Comparison of ENCODE assay signal across 16 cellular contexts in genomic region chr12:106767206-106767605, GRCh38. TPM values are rescaled to one million over a fixed set of nuclear protein-coding genes. Genes with fewer than 3 reads are reported as not detected.
DNase-seq lines count a peak whose midpoint lies in the region; ATAC-seq and TF ChIP-seq lines count a peak whose summit lies in the region.
"Had no signal": no experiment of that assay in that cellular context is flagged by ENCODE, and none has a peak within 500 bp of the region (broad histone marks: within the 10 kb centered on the region; RNA-seq: fewer than 3 reads in every experiment).

No MANE protein-coding gene starts in this region.

- no peak for ATAC-seq in stimulated activated naive CD8-positive, alpha-beta T cell treated with anti-CD3 and anti-CD28 coated beads, Interleukin-15, Interleukin-2, amounts not matched to agents 100 U/mL and 50 U/mL, for 24 hours
- no peak for ATAC-seq in stimulated activated memory B cell treated with anti-CD40 and anti-IgM and Interleukin-4, amounts not matched to agents 10 μg/mL and 1 μg/mL and 100 μg/mL, for 72 hours
- ATAC-seq: activated CD4-positive, CD25-positive, alpha-beta regulatory T cell treated with anti-CD3 and anti-CD28 coated beads, Interleukin-2, amount 50 U/mL, for 24 hours had no signal

- peak overlapping the region; percentile 49 for H3K27ac Mint-ChIP-seq in stimulated activated naive CD8-positive, alpha-beta T cell treated with anti-CD3 and anti-CD28 coated beads, Interleukin-15, Interleukin-2, amounts not matched to agents 100 ng/mL and 50 ng/mL, for 24 hours
- H3K27ac Mint-ChIP-seq in chondrocyte (ENCODE audit: unreplicated experiment) (peak overlapping the region; percentile 82), nephron progenitor cell (peak overlapping the region; percentile 72)
- no peak overlapping the region for H3K27ac Mint-ChIP-seq in stimulated activated memory B cell treated with anti-CD40 and anti-IgM and Interleukin-4, amounts not matched to agents 10 μg/mL and 1 μg/mL and 100 μg/mL, for 72 hours
- H3K27ac Mint-ChIP-seq: mesothelial cell of epicardium had no signal

- DNase-seq in stimulated activated naive CD8-positive, alpha-beta T cell treated with anti-CD3 and anti-CD28 coated beads, Interleukin-15, Interleukin-2, amounts not matched to agents 100 U/mL and 50 U/mL, for 24 hours, result no peak
- DNase-seq in chondrocyte (ENCODE audit: low spot score) (no peak), nephron progenitor cell (no peak), AML-193 (lab: John Stamatoyannopoulos, UW) (no peak), NOMO-1 treated with dmso at 0.1 percent for 144 hours (lab: John Stamatoyannopoulos, UW; ENCODE audit: unreplicated experiment) (no peak)
- DNase-seq in activated CD8-positive, alpha-beta memory T cell treated with anti-CD3 and anti-CD28 coated beads for 24 hours, result no peak
- DNase-seq: activated naive CD8-positive, alpha-beta T cell treated with anti-CD3 and anti-CD28 coated beads, Interleukin-2, amount 10 ng/mL, durations not matched to agents 7 days and 5 days; NCI-H1105; NCI-H2171 treated with DMSO at 0.1 percent for 48 hours; occipital lobe; stimulated activated CD4-positive, alpha-beta T cell treated with anti-CD3 and anti-CD28 coated beads, Interleukin-4, amount 100 ng/mL, for 24 hours; T-helper 2 cell had no signal

- H3K27me3 Mint-ChIP-seq in stimulated activated naive CD8-positive, alpha-beta T cell treated with anti-CD3 and anti-CD28 coated beads, Interleukin-15, Interleukin-2, amounts not matched to agents 100 ng/mL and 50 ng/mL, for 24 hours, result no peaks in the 10 kb centered on the region
- H3K27me3 Mint-ChIP-seq in chondrocyte (ENCODE audit: low read depth) (no peaks in the 10 kb centered on the region), nephron progenitor cell (ENCODE audit: low read depth, poor library complexity) (peaks cover 4% of the 10 kb centered on the region)
- peaks cover 35% of the 10 kb centered on the region for H3K27me3 Mint-ChIP-seq in stimulated activated memory B cell treated with anti-CD40 and anti-IgM and Interleukin-4, amounts not matched to agents 10 μg/mL and 1 μg/mL and 100 μg/mL, for 72 hours
- H3K27me3 Mint-ChIP-seq: activated naive CD8-positive, alpha-beta T cell treated with anti-CD3 and anti-CD28 coated beads, Interleukin-2, amount 10 ng/mL, durations not matched to agents 7 days and 5 days had no signal

- no peaks in the 10 kb centered on the region for H3K9me3 Mint-ChIP-seq in stimulated activated naive CD8-positive, alpha-beta T cell treated with anti-CD3 and anti-CD28 coated beads, Interleukin-15, Interleukin-2, amounts not matched to agents 100 ng/mL and 50 ng/mL, for 24 hours
- no peaks in the 10 kb centered on the region for H3K9me3 Mint-ChIP-seq in chondrocyte (ENCODE audit: low read depth)
- no peaks in the 10 kb centered on the region for H3K9me3 Mint-ChIP-seq in nephron progenitor cell
- no peaks in the 10 kb centered on the region for H3K9me3 Mint-ChIP-seq in stimulated activated memory B cell treated with anti-CD40 and anti-IgM and Interleukin-4, amounts not matched to agents 10 μg/mL and 1 μg/mL and 100 μg/mL, for 72 hours
- H3K9me3 Mint-ChIP-seq: mesothelial cell of epicardium had no signal

- no peak for TF ChIP-seq CTCF in chondrocyte (IDR thresholded peaks at IDR 0.05)
- TF ChIP-seq CTCF in nephron progenitor cell (IDR thresholded peaks at IDR 0.05), result no peak

- no peaks in the 10 kb centered on the region for H3K36me3 Mint-ChIP-seq in stimulated activated naive CD8-positive, alpha-beta T cell treated with anti-CD3 and anti-CD28 coated beads, Interleukin-15, Interleukin-2, amounts not matched to agents 100 ng/mL and 50 ng/mL, for 24 hours (ENCODE audit: low read depth)
- H3K36me3 Mint-ChIP-seq in chondrocyte (ENCODE audit: low read depth), result no peaks in the 10 kb centered on the region
- H3K36me3 Mint-ChIP-seq in nephron progenitor cell (ENCODE audit: low read depth), result no peaks in the 10 kb centered on the region
- H3K36me3 Mint-ChIP-seq in stimulated activated memory B cell treated with anti-CD40 and anti-IgM and Interleukin-4, amounts not matched to agents 10 μg/mL and 1 μg/mL and 100 μg/mL, for 72 hours, result no peaks in the 10 kb centered on the region
- H3K36me3 Mint-ChIP-seq: mesothelial cell of epicardium had no signal

- peaks cover 25% of the 10 kb centered on the region for H3K4me1 Mint-ChIP-seq in stimulated activated naive CD8-positive, alpha-beta T cell treated with anti-CD3 and anti-CD28 coated beads, Interleukin-15, Interleukin-2, amounts not matched to agents 100 ng/mL and 50 ng/mL, for 24 hours (ENCODE audit: low read depth)
- H3K4me1 Mint-ChIP-seq in chondrocyte (ENCODE audit: low read depth) (peaks cover 50% of the 10 kb centered on the region), nephron progenitor cell (peaks cover 43% of the 10 kb centered on the region)
- no peaks in the 10 kb centered on the region for H3K4me1 Mint-ChIP-seq in stimulated activated memory B cell treated with anti-CD40 and anti-IgM and Interleukin-4, amounts not matched to agents 10 μg/mL and 1 μg/mL and 100 μg/mL, for 72 hours

- peak overlapping the region; percentile 40 for H3K4me3 Mint-ChIP-seq in stimulated activated naive CD8-positive, alpha-beta T cell treated with anti-CD3 and anti-CD28 coated beads, Interleukin-15, Interleukin-2, amounts not matched to agents 100 ng/mL and 50 ng/mL, for 24 hours
- H3K4me3 Mint-ChIP-seq in chondrocyte (ENCODE audit: unreplicated experiment) (no peak overlapping the region), nephron progenitor cell (no peak overlapping the region)
- H3K4me3 Mint-ChIP-seq in stimulated activated memory B cell treated with anti-CD40 and anti-IgM and Interleukin-4, amounts not matched to agents 10 μg/mL and 1 μg/mL and 100 μg/mL, for 72 hours, result no peak overlapping the region
- H3K4me3 Mint-ChIP-seq: mesothelial cell of epicardium had no signal

RNA-seq across cellular contexts. Expression of gene RIC8B, which starts 7.3 kb away (rescaled TPM):
- total RNA-seq in chondrocyte, result 12.3 to 20.4 TPM (median 14.2 TPM) in 3 replicates
